In the genomic region with DNA sequence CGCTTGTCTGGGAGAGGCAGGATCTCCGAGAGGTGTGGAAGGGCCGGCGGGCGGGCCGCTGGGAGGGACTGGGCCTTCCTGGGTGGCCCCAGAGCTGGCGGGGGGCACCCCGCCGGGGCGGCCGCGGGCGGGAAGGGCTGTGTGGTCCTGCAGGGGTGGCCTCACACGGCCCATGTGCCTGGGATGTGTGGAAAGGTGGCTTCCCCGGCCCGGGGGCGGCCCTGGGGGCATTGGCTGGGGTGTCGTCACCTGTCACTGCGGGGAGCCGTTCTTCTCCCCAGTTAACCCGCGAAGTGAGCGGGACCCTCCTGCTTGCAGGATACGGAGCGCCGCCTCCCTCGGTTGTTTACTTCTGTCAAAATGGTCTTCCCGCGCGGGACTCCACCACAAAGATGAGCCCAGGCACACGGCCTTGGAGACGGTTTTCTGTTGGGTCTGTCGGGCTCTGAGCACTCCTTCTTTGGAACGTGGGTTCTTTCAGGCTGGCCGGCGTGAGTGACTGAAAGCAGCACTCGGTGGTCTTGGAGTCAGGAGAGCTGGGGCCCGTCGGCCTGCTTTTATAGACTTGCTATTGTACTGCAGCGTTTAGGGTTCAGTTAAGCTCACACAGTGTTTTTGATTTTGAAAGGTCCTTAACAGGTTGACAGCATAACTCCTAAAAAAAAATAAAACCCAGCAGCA, we compare ENCODE assay signal across 8 cellular contexts. TPM values are rescaled to one million over a fixed set of nuclear protein-coding genes. Genes with fewer than 3 reads are reported as not detected.
A peak's percentile ranks its signal among the peaks of the same experiment; 100 is the strongest.
DNase-seq lines count a peak whose midpoint lies in the region; ATAC-seq and TF ChIP-seq lines count a peak whose summit lies in the region.

No MANE protein-coding gene starts in this region.

- DNase-seq in ELR (ENCODE audit: low read depth): peak; percentile 57
- peak; percentile 36 for DNase-seq in Jurkat, Clone E6-1 (ENCODE audit: low read depth, low spot score)
- peak; percentile 51 to 58 for DNase-seq in activated CD4-positive, alpha-beta T cell treated with anti-CD3 and anti-CD28 coated beads for 4 hours
- peak in 1 of 2 donors; percentile 51 for DNase-seq in memory B cell (ENCODE audit: low spot score in 2 of 2)
- DNase-seq in stimulated activated CD8-positive, alpha-beta memory T cell treated with anti-CD3 and anti-CD28 coated beads, Interleukin-12 subunit alpha, Interleukin-12 subunit beta, amount 100 ng/mL, for 4 hours (ENCODE audit: low read depth): peak; percentile 51
- no peak for DNase-seq in GM13976 (ENCODE audit: low spot score)

- peak overlapping the region; percentile 98 for H3K27ac Mint-ChIP-seq in memory B cell

- no peaks in the 10 kb centered on the region for H3K9me3 Mint-ChIP-seq in memory B cell

- in situ Hi-C loops in GM13976 (cut with MboI; ENCODE audit: low sequenced_read_pairs, unreplicated experiment): no loop called here

- H3K36me3 ChIP-seq in duodenal mucosa (ENCODE audit: control insufficient read depth in 1 of 2, insufficient read depth in 2 of 2, low read length in 2 of 2): no peaks in the 10 kb centered on the region

- no peak for TF ChIP-seq CTCF in GM13976 (IDR thresholded peaks at IDR 0.05; ENCODE audit: borderline replicate concordance, control extremely low read depth, extremely low read depth, insufficient read depth, missing control alignments)

- H3K4me3 ChIP-seq in Jurkat, Clone E6-1 (ENCODE audit: low read length): peak overlapping the region; percentile 80
- H3K4me3 ChIP-seq in duodenal mucosa (ENCODE audit: low read depth in 1 of 2, low read length in 2 of 2): peak overlapping the region; percentile 79 to 92

- no peaks in the 10 kb centered on the region for H3K27me3 Mint-ChIP-seq in memory B cell

- peak overlapping the region; percentile 92 for H3K4me3 Mint-ChIP-seq in memory B cell

- peaks cover 19% of the 10 kb centered on the region for H3K4me1 Mint-ChIP-seq in memory B cell

- peak overlapping the region; percentile 80 to 85 for H3K9ac ChIP-seq in duodenal mucosa (ENCODE audit: low read depth in 1 of 2, low read length in 2 of 2)

- peaks cover 0 to 9% of the 10 kb centered on the region in 2 donors for H3K27me3 ChIP-seq in duodenal mucosa (ENCODE audit: control insufficient read depth in 1 of 2, insufficient read depth in 2 of 2, low read length in 2 of 2)

- H3K27ac ChIP-seq in duodenal mucosa (ENCODE audit: low read depth, low read length): peak overlapping the region; percentile 82

- no peaks in the 10 kb centered on the region for H3K9me3 ChIP-seq in duodenal mucosa (ENCODE audit: control insufficient read depth in 1 of 2, low read length in 2 of 2)

- ATAC-seq in GM21576 (IDR thresholded peaks at IDR 0.05; ENCODE audit: unreplicated experiment) (peak; percentile 35), memory B cell (ENCODE audit: low read depth) (peak; percentile 40)

- H3K4me1 ChIP-seq in duodenal mucosa (ENCODE audit: control insufficient read depth in 1 of 2, insufficient read depth in 2 of 2, low read length in 2 of 2): peaks cover 21 to 22% of the 10 kb centered on the region in 2 donors

- H3K36me3 Mint-ChIP-seq in memory B cell: peaks cover 5% of the 10 kb centered on the region

RNA-seq across cellular contexts. Expression of a gene that starts 0.7 kb away (rescaled TPM):
- polyA plus RNA-seq in Jurkat, Clone E6-1 (2012; ENCODE audit: insufficient read depth, insufficient read length): 38.8 TPM
